Comparison of ENCODE assay signal across 17 cellular contexts in genomic region chr16:57427824-57428223, GRCh38. TPM values are rescaled to one million over a fixed set of nuclear protein-coding genes. Genes with fewer than 3 reads are reported as not detected.
A peak's percentile ranks its signal among the peaks of the same experiment; 100 is the strongest.
DNase-seq lines count a peak whose midpoint lies in the region; ATAC-seq and TF ChIP-seq lines count a peak whose summit lies in the region.
"Had no signal": no experiment of that assay in that cellular context is flagged by ENCODE, and none has a peak within 500 bp of the region (broad histone marks: within the 10 kb centered on the region; RNA-seq: fewer than 3 reads in every experiment).

No MANE protein-coding gene starts in this region.

- H3K4me1 ChIP-seq in prostate gland (replicated peaks) = no peaks in the 10 kb centered on the region
- H3K4me1 ChIP-seq: BLaER1, SJCRH30 had no signal

- peaks cover 3 to 10% of the 10 kb centered on the region in 2 donors for H3K36me3 ChIP-seq in prostate gland

- no peaks in the 10 kb centered on the region for H3K27me3 Mint-ChIP-seq in progenitor cell of endocrine pancreas
- no peaks in the 10 kb centered on the region for H3K27me3 Mint-ChIP-seq in natural killer cell (ENCODE audit: low read depth in 2 of 2)
- H3K27me3 Mint-ChIP-seq in Calu3 (ENCODE audit: unreplicated experiment) = no peaks in the 10 kb centered on the region
- H3K27me3 Mint-ChIP-seq: IgD-negative memory B cell had no signal

- H3K27me3 ChIP-seq in prostate gland (replicated peaks; ENCODE audit: insufficient read depth) = no peaks in the 10 kb centered on the region
- H3K27me3 ChIP-seq: BLaER1, SJCRH30 had no signal

- BruUV-seq in Calu3 (replicated peaks; lab: Mats Ljungman, UMichigan) = no TSS peak

- no peak for ATAC-seq in natural killer cell
- ATAC-seq: CD8-positive, alpha-beta T cell had no signal

- H3K4me3 Mint-ChIP-seq in progenitor cell of endocrine pancreas (ENCODE audit: low read depth) (no peak overlapping the region), natural killer cell (no peak overlapping the region), Calu3 (ENCODE audit: low read depth, unreplicated experiment) (no peak overlapping the region)
- H3K4me3 Mint-ChIP-seq: CD8-positive, alpha-beta T cell; IgD-negative memory B cell had no signal

- no peak for TF ChIP-seq CTCF in fibroblast of mammary gland (conservative IDR thresholded peaks at IDR 0.05; ENCODE audit: control insufficient read depth, insufficient read depth, low read depth, low read length)
- TF ChIP-seq CTCF in progenitor cell of endocrine pancreas (IDR thresholded peaks at IDR 0.05; ENCODE audit: unreplicated experiment) = no peak
- no peak for TF ChIP-seq CTCF in prostate gland (IDR thresholded peaks at IDR 0.05)
- no peak for TF ChIP-seq CTCF in natural killer cell (IDR thresholded peaks at IDR 0.05)
- no peak for TF ChIP-seq CTCF in Calu3 (IDR thresholded peaks at IDR 0.05; ENCODE audit: unreplicated experiment)

- H3K4me1 Mint-ChIP-seq in progenitor cell of endocrine pancreas (ENCODE audit: low read depth) = no peaks in the 10 kb centered on the region
- H3K4me1 Mint-ChIP-seq in natural killer cell = no peaks in the 10 kb centered on the region
- no peaks in the 10 kb centered on the region for H3K4me1 Mint-ChIP-seq in Calu3 (ENCODE audit: low read depth, unreplicated experiment)

- DNase-seq in ELR (ENCODE audit: low read depth) (peak; percentile 20), NCI-H82 treated with DMSO at 0.1 percent for 48 hours (lab: John Stamatoyannopoulos, UW; ENCODE audit: unreplicated experiment) (peak; percentile 90), fibroblast of mammary gland (ENCODE audit: low read depth) (peak; percentile 32), progenitor cell of endocrine pancreas (ENCODE audit: low spot score, unreplicated experiment) (no peak), prostate gland (ENCODE audit: low spot score) (no peak), natural killer cell (no peak), Calu3 (no peak)
- DNase-seq in effector CD8-positive, alpha-beta T cell (lab: John Stamatoyannopoulos, UW) = no peak
- DNase-seq: CD8-positive, alpha-beta T cell; H7; NCI-H187; PC-9; SJCRH30 had no signal

- H3K27ac Mint-ChIP-seq in progenitor cell of endocrine pancreas = peak overlapping the region; percentile 42
- peak overlapping the region in 1 of 2 donors; percentile 24 for H3K27ac Mint-ChIP-seq in natural killer cell
- H3K27ac Mint-ChIP-seq in Calu3 (ENCODE audit: unreplicated experiment) = no peak overlapping the region
- H3K27ac Mint-ChIP-seq: CD8-positive, alpha-beta T cell; IgD-negative memory B cell had no signal

- no peak overlapping the region for H3K27ac ChIP-seq in prostate gland
- H3K27ac ChIP-seq: BLaER1, PC-9, SJCRH30 had no signal

- H3K9me3 ChIP-seq in prostate gland = no peaks in the 10 kb centered on the region
- H3K9me3 ChIP-seq: BLaER1, SJCRH30 had no signal

- intact Hi-C loops in prostate gland (cut with DNase I) (no loop called here), natural killer cell (cut with micrococcal nuclease) (no loop called here), Calu3 (cut with micrococcal nuclease; ENCODE audit: unreplicated experiment) (no loop called here)

- no peaks in the 10 kb centered on the region for H3K9me3 Mint-ChIP-seq in progenitor cell of endocrine pancreas (ENCODE audit: low read depth)
- no peaks in the 10 kb centered on the region for H3K9me3 Mint-ChIP-seq in natural killer cell
- H3K9me3 Mint-ChIP-seq in Calu3 (ENCODE audit: low read depth, unreplicated experiment) = no peaks in the 10 kb centered on the region
- H3K9me3 Mint-ChIP-seq: CD8-positive, alpha-beta T cell; IgD-negative memory B cell had no signal

- TF ChIP-seq POLR2A in prostate gland (IDR thresholded peaks at IDR 0.05) = no peak

- H3K36me3 Mint-ChIP-seq in progenitor cell of endocrine pancreas (ENCODE audit: insufficient read depth) = peaks cover 24% of the 10 kb centered on the region
- peaks cover 20% of the 10 kb centered on the region for H3K36me3 Mint-ChIP-seq in natural killer cell
- H3K36me3 Mint-ChIP-seq in Calu3 (ENCODE audit: insufficient read depth, unreplicated experiment) = peaks cover 31% of the 10 kb centered on the region

- CTCF ChIA-PET in Calu3 (lab: Charles Lee) = no interaction called here

- H3K4me3 ChIP-seq in fibroblast of mammary gland (ENCODE audit: control insufficient read depth, low read depth, low read length) (no peak overlapping the region), prostate gland (no peak overlapping the region)
- H3K4me3 ChIP-seq: BLaER1, PC-9, SJCRH30 had no signal

RNA-seq across cellular contexts. Expression of gene CIAPIN1, which starts 19.4 kb away (rescaled TPM):
- total RNA-seq in progenitor cell of endocrine pancreas (79.3 and 83.3 TPM in 2 replicates), prostate gland (10 to 100 TPM; 20.1 to 40.3 TPM), natural killer cell (10 to 100 TPM; 41.1 to 48.8 (median 42.9) TPM), Calu3 (2022) (76.6 and 77.2 TPM in 2 replicates)

RNA-seq across cellular contexts. Expression of gene COQ9, which starts 19.5 kb away (rescaled TPM):
- total RNA-seq in progenitor cell of endocrine pancreas (70.2 and 74.5 TPM in 2 replicates), prostate gland (10 to 100 TPM; 56.4 to 68.6 TPM), natural killer cell (10 to 100 TPM; 16.9 to 30.2 (median 18.3) TPM), Calu3 (2022) (75.9 and 77.7 TPM in 2 replicates)

RNA-seq across cellular contexts. Expression of gene CCL17, which starts 23.3 kb away (rescaled TPM):
- total RNA-seq in progenitor cell of endocrine pancreas (not detected in 2 replicates), prostate gland (not detected), natural killer cell (not detected), Calu3 (2022) (not detected in 2 replicates)
- total RNA-seq: CD8-positive, alpha-beta T cell; H7; HT-29; LHCN-M2; PC-9; SJCRH30 had no signal

RNA-seq across cellular contexts. Expression of gene POLR2C, which starts 34.7 kb away (rescaled TPM):
- total RNA-seq in progenitor cell of endocrine pancreas = 68.5 and 69.6 TPM in 2 replicates
- 100 to 1,000 TPM in 1 of 2 donors, 10 to 100 TPM in 1; 99.6 to 182 TPM for total RNA-seq in prostate gland
- total RNA-seq in natural killer cell = 10 to 100 TPM; 55.4 to 71.2 (median 66.7) TPM
- total RNA-seq in Calu3 (2022) = 69.4 and 80.0 TPM in 2 replicates

RNA-seq across cellular contexts. Expression of gene CX3CL1, which starts 55.5 kb away (rescaled TPM):
- 0.53 and 0.74 TPM in 2 replicates for total RNA-seq in progenitor cell of endocrine pancreas
- 10 to 100 TPM; 30.2 to 52.6 TPM for total RNA-seq in prostate gland
- not detected for total RNA-seq in natural killer cell
- total RNA-seq in Calu3 (2022) = 17.6 and 41.4 TPM in 2 replicates
- total RNA-seq: CD8-positive, alpha-beta T cell; LHCN-M2; PC-9 had no signal

Comparison
In these comparisons a context has a peak if more than half of its experiments do, and no peak if none do; other contexts are left out.
1. DNase-seq: peak in ELR (single experiment), NCI-H82 treated with DMSO at 0.1 percent for 48 hours (single experiment) and fibroblast of mammary gland (single experiment); none in progenitor cell of endocrine pancreas (single experiment), prostate gland (single experiment), effector CD8-positive, alpha-beta T cell (single experiment), natural killer cell (single experiment) and Calu3 (single experiment).